17 cellular contexts compared by ENCODE assay signal in the genomic region with DNA sequence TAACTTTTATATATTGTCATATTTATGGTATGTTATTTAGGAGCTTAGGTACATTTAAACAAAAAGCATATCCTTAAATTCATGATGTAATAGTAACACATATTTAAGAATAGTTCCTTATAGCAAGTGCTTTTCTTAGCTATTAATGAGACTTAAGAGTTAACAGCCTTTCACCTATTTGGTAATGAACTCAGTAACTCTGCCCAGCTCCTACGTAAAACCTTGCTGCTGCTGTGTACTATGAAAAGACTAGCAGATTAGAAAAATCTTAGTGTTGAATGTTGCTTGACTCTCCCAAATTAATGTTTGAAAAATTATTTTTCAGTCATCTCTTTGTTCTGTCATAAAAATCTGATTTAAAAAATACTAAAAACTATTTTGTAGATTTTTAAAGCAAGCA. TPM values are rescaled to one million over a fixed set of nuclear protein-coding genes. Genes with fewer than 3 reads are reported as not detected.
DNase-seq lines count a peak whose midpoint lies in the region; ATAC-seq and TF ChIP-seq lines count a peak whose summit lies in the region.
"Had no signal": no experiment of that assay in that cellular context is flagged by ENCODE, and none has a peak within 500 bp of the region (broad histone marks: within the 10 kb centered on the region; RNA-seq: fewer than 3 reads in every experiment).

No MANE protein-coding gene starts in this region.

- H3K9me2 ChIP-seq in Loucy (replicated peaks; ENCODE audit: low read depth, low read length): no peaks in the 10 kb centered on the region

- intact Hi-C loops in right cardiac atrium (cut with DNase I): no loop called here

- WGBS in right cardiac atrium: 32% methylated on average over 1 of the region's 1 CpG

- peaks cover 55% of the 10 kb centered on the region for H3K36me3 Mint-ChIP-seq in brain
- peaks cover 79% of the 10 kb centered on the region for H3K36me3 Mint-ChIP-seq in stimulated activated effector memory CD8-positive, alpha-beta T cell treated with anti-CD3 and anti-CD28 coated beads, Interleukin-12 subunit alpha, Interleukin-12 subunit beta, amount 100 ng/mL, for 72 hours

- no peaks in the 10 kb centered on the region for H3K27me3 ChIP-seq in Loucy (ENCODE audit: insufficient read depth, low read length, poor library complexity, severe bottlenecking)
- H3K27me3 ChIP-seq in right cardiac atrium (ENCODE audit: control insufficient read depth, insufficient read depth): no peaks in the 10 kb centered on the region

- no peak overlapping the region for H2AFZ ChIP-seq in Loucy (ENCODE audit: low read length)
- H2AFZ ChIP-seq: GM23338 had no signal

- H3K9me3 Mint-ChIP-seq in brain: peaks cover 0 to 3% (median 0%) of the 10 kb centered on the region in 5 experiments
- no peaks in the 10 kb centered on the region for H3K9me3 Mint-ChIP-seq in stimulated activated effector memory CD8-positive, alpha-beta T cell treated with anti-CD3 and anti-CD28 coated beads, Interleukin-12 subunit alpha, Interleukin-12 subunit beta, amount 100 ng/mL, for 72 hours
- H3K9me3 Mint-ChIP-seq: CD4-positive, alpha-beta T cell; GM23338 had no signal

- peak overlapping the region; percentile 65 for H3K4me2 ChIP-seq in Loucy (ENCODE audit: low read depth, low read length, poor library complexity, severe bottlenecking)
- H3K4me2 ChIP-seq: GM23338 had no signal

- peaks cover 7% of the 10 kb centered on the region; the same call in 1 of the 2 replicates for H3K36me3 ChIP-seq in Loucy (ENCODE audit: insufficient read depth, low read length)

- DNase-seq in right cardiac atrium: no peak
- no peak for DNase-seq in stimulated activated effector memory CD8-positive, alpha-beta T cell treated with anti-CD3 and anti-CD28 coated beads, Interleukin-12 subunit alpha, Interleukin-12 subunit beta, amount 100 ng/mL, for 72 hours (ENCODE audit: low spot score in 2 of 2)
- no peak for DNase-seq in stimulated activated CD4-positive, alpha-beta T cell treated with anti-CD3 and anti-CD28 coated beads, Interleukin-2, amount 100 ng/mL, for 24 hours
- DNase-seq: Calu3; CD4-positive, alpha-beta T cell; DMS79; GDM1; NCI-H1694 treated with DMSO at 0.1 percent for 48 hours; NCI-H774; SHP77 treated with DMSO at 0.1 percent for 48 hours had no signal

- H3K4me3 Mint-ChIP-seq in brain: peak overlapping the region in 3 of 5 experiments; percentile 56 to 67 (median 67)
- no peak overlapping the region for H3K4me3 Mint-ChIP-seq in stimulated activated effector memory CD8-positive, alpha-beta T cell treated with anti-CD3 and anti-CD28 coated beads, Interleukin-12 subunit alpha, Interleukin-12 subunit beta, amount 100 ng/mL, for 72 hours
- H3K4me3 Mint-ChIP-seq: B cell; CD4-positive, alpha-beta T cell; GM23338 had no signal

- H3K9me3 ChIP-seq in Loucy (ENCODE audit: insufficient read depth, low read depth, low read length) (no peaks in the 10 kb centered on the region), right cardiac atrium (ENCODE audit: control insufficient read depth, low read length) (no peaks in the 10 kb centered on the region)

- peaks cover 14% of the 10 kb centered on the region for H4K20me1 ChIP-seq in Loucy (ENCODE audit: insufficient read depth, low read length, poor library complexity, severe bottlenecking)

- ATAC-seq in right cardiac atrium: peak; percentile 60 to 71
- ATAC-seq in stimulated activated effector memory CD8-positive, alpha-beta T cell treated with anti-CD3 and anti-CD28 coated beads, Interleukin-12 subunit alpha, Interleukin-12 subunit beta, amount 100 ng/mL, for 72 hours: no peak
- ATAC-seq in GM21526 (IDR thresholded peaks at IDR 0.05; ENCODE audit: low FRiP score, unreplicated experiment): no peak
- ATAC-seq in esophagus mucosa: no peak
- ATAC-seq: GM23338, Panc1 had no signal

- no peak overlapping the region for H3K9ac ChIP-seq in Loucy (ENCODE audit: low read depth, low read length, poor library complexity, severe bottlenecking)

- no peaks in the 10 kb centered on the region for H3F3A ChIP-seq in Loucy (ENCODE audit: low read depth)

- TF ChIP-seq CTCF in Loucy (conservative IDR thresholded peaks at IDR 0.05; ENCODE audit: low read length): no peak
- no peak for TF ChIP-seq CTCF in brain (conservative IDR thresholded peaks at IDR 0.05)

- peaks cover 19% of the 10 kb centered on the region for H3K4me1 ChIP-seq in Loucy (ENCODE audit: insufficient read depth, low read length, poor library complexity, severe bottlenecking)
- H3K4me1 ChIP-seq in right cardiac atrium (ENCODE audit: control insufficient read depth, insufficient read depth, low read length): peaks cover 2% of the 10 kb centered on the region

- H3K27me3 Mint-ChIP-seq in brain: no peaks in the 10 kb centered on the region
- H3K27me3 Mint-ChIP-seq: B cell; CD4-positive, alpha-beta T cell had no signal

- no peak overlapping the region for H3K27ac ChIP-seq in right cardiac atrium (ENCODE audit: low read length)

- H3K4me3 ChIP-seq in Loucy (ENCODE audit: low read length, poor library complexity, severe bottlenecking): no peak overlapping the region
- no peak overlapping the region for H3K4me3 ChIP-seq in right cardiac atrium (ENCODE audit: low read length)
- H3K4me3 ChIP-seq: GM23338 had no signal

- H3K4me1 Mint-ChIP-seq in brain: peaks cover 35% of the 10 kb centered on the region
- peaks cover 15% of the 10 kb centered on the region for H3K4me1 Mint-ChIP-seq in stimulated activated effector memory CD8-positive, alpha-beta T cell treated with anti-CD3 and anti-CD28 coated beads, Interleukin-12 subunit alpha, Interleukin-12 subunit beta, amount 100 ng/mL, for 72 hours
- H3K4me1 Mint-ChIP-seq: B cell, GM23338 had no signal

- no peak overlapping the region for H3K27ac Mint-ChIP-seq in brain
- peak overlapping the region; percentile 21 for H3K27ac Mint-ChIP-seq in stimulated activated effector memory CD8-positive, alpha-beta T cell treated with anti-CD3 and anti-CD28 coated beads, Interleukin-12 subunit alpha, Interleukin-12 subunit beta, amount 100 ng/mL, for 72 hours
- H3K27ac Mint-ChIP-seq: B cell, GM23338 had no signal

- H3K79me2 ChIP-seq in Loucy (ENCODE audit: insufficient read depth, low read length): no peaks in the 10 kb centered on the region; the same call in 1 of the 2 replicates

RNA-seq across cellular contexts. Expression of a gene that starts 6.9 kb away (rescaled TPM):
- polyA plus RNA-seq in brain (ENCODE audit: insufficient read depth, low read depth, low replicate concordance) (1.9 TPM), right cardiac atrium (1.6 TPM)
- total RNA-seq in right cardiac atrium (1 to 10 TPM; 3.4 to 4.8 (median 4.1) TPM), esophagus mucosa (2.4 TPM)

RNA-seq across cellular contexts. Expression of a gene that starts 12.6 kb away (rescaled TPM):
- polyA plus RNA-seq in brain (ENCODE audit: insufficient read depth, low read depth, low replicate concordance) (4.7 TPM), right cardiac atrium (4.9 TPM)
- total RNA-seq in right cardiac atrium (1 to 10 TPM; 5.2 to 5.8 (median 5.5) TPM), esophagus mucosa (5.8 TPM)

Comparison
In these comparisons a context has a peak if more than half of its experiments do, and no peak if none do; other contexts are left out.
1. ATAC-seq: peak in right cardiac atrium (2 of 2); none in stimulated activated effector memory CD8-positive, alpha-beta T cell treated with anti-CD3 and anti-CD28 coated beads, Interleukin-12 subunit alpha, Interleukin-12 subunit beta, amount 100 ng/mL, for 72 hours (single experiment), GM21526 (single experiment) and esophagus mucosa (single experiment).